In the genomic region with DNA sequence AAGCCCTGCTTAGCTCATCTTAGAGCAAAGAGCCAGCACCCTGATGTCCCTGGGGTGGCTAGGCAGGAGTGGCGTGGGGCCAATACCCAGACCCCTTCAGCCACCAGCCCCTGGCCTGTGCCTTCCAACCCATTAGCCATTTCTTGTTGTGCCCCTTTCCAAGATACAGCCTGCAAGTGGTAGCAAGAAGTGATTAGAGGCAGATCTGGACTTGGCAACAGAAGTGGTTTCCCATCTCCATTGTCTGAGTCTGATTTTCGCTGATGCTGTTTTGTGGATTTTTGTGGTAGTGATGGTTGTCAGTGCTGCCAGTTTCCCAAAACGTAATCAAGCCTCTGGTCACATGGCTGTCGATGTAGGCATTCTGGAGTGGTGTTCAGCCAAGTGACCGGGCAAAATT, we compare ENCODE assay signal across 1 cellular context.
TF ChIP-seq lines count a peak whose summit lies in the region.

No MANE protein-coding gene starts in this region.

TF ChIP-seq in IMR-90, 13 proteins besides CTCF, POLR2A, EP300 and RAD21:
- TF ChIP-seq MAFK (IDR thresholded peaks at IDR 0.05; ENCODE audit: low read depth, low read length) (no peak), CEBPB (IDR thresholded peaks at IDR 0.05; ENCODE audit: low read depth, low read length) (no peak), MAZ (IDR thresholded peaks at IDR 0.05; ENCODE audit: borderline replicate concordance, low read depth, low read length) (no peak), MXI1 (IDR thresholded peaks at IDR 0.05; ENCODE audit: borderline replicate concordance, low read depth, low read length) (no peak), FOS (IDR thresholded peaks at IDR 0.05; ENCODE audit: low read depth, low read length) (no peak), SMC3 (IDR thresholded peaks at IDR 0.05; ENCODE audit: low read depth, low read length) (no peak)
- TF ChIP-seq, protein P1, sequence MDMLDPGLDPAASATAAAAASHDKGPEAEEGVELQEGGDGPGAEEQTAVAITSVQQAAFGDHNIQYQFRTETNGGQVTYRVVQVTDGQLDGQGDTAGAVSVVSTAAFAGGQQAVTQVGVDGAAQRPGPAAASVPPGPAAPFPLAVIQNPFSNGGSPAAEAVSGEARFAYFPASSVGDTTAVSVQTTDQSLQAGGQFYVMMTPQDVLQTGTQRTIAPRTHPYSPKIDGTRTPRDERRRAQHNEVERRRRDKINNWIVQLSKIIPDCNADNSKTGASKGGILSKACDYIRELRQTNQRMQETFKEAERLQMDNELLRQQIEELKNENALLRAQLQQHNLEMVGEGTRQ (IDR thresholded peaks at IDR 0.05; ENCODE audit: low read depth, low read length): no peak
- TF ChIP-seq, protein P2, sequence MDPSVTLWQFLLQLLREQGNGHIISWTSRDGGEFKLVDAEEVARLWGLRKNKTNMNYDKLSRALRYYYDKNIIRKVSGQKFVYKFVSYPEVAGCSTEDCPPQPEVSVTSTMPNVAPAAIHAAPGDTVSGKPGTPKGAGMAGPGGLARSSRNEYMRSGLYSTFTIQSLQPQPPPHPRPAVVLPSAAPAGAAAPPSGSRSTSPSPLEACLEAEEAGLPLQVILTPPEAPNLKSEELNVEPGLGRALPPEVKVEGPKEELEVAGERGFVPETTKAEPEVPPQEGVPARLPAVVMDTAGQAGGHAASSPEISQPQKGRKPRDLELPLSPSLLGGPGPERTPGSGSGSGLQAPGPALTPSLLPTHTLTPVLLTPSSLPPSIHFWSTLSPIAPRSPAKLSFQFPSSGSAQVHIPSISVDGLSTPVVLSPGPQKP (IDR thresholded peaks at IDR 0.05; ENCODE audit: borderline replicate concordance, low read depth, low read length): no peak
